Comparison of ENCODE assay signal across 8 cellular contexts in genomic region chr1:66929999-66930822, GRCh38. TPM values are rescaled to one million over a fixed set of nuclear protein-coding genes. Genes with fewer than 3 reads are reported as not detected.
DNase-seq lines count a peak whose midpoint lies in the region; ATAC-seq and TF ChIP-seq lines count a peak whose summit lies in the region.

No MANE protein-coding gene starts in this region.

- H3K4me3 ChIP-seq in kidney epithelial cell (ENCODE audit: low read depth, low read length) = peak overlapping the region; percentile 81

- H3K27me3 ChIP-seq in kidney epithelial cell (ENCODE audit: control insufficient read depth, insufficient read depth, low read length) = no peaks in the 10 kb centered on the region

- H3K36me3 ChIP-seq in kidney epithelial cell (ENCODE audit: control insufficient read depth, insufficient read depth, low read length) = no peaks in the 10 kb centered on the region

- TF ChIP-seq CTCF in kidney epithelial cell (IDR thresholded peaks at IDR 0.05; ENCODE audit: insufficient read depth, low read length, poor library complexity, severe bottlenecking) = no peak

- ATAC-seq in GM19043 (IDR thresholded peaks at IDR 0.05; ENCODE audit: low read depth, unreplicated experiment) = peak; percentile 59
- ATAC-seq in HG03342 (IDR thresholded peaks at IDR 0.05; ENCODE audit: unreplicated experiment) = peak; percentile 73

- DNase-seq in Ammon's horn (ENCODE audit: low spot score) (peak; percentile 93), NCI-H446 (lab: John Stamatoyannopoulos, UW) (peak; percentile 89 to 96), cerebellar nuclear complex (lab: John Stamatoyannopoulos, UW) (peak; percentile 37 to 69), kidney epithelial cell (ENCODE audit: low read depth) (no peak)
- DNase-seq in activated CD4-positive, alpha-beta T cell treated with anti-CD3 and anti-CD28 coated beads for 1 hour = peak; percentile 91
- peak; percentile 91 to 92 for DNase-seq in stimulated activated CD4-positive, alpha-beta T cell treated with anti-CD3 and anti-CD28 coated beads, Interleukin-15, amount 100 ng/mL, for 1 hour (ENCODE audit: low read depth in 1 of 2, low spot score in 1 of 2)

RNA-seq across cellular contexts. Expression of gene MIER1, which starts 5.4 kb away (rescaled TPM):
- 22.2 and 27.8 TPM in 2 replicates for total RNA-seq in kidney epithelial cell

RNA-seq across cellular contexts. Expression of gene DNAI4, which starts 5.6 kb away (rescaled TPM):
- total RNA-seq in kidney epithelial cell = 2.7 and 4.5 TPM in 2 replicates
